ENCODE assay signal across 1 cellular context in genomic region chr18:11951390-11951851, GRCh38.
TF ChIP-seq lines count a peak whose summit lies in the region.

No MANE protein-coding gene starts in this region.

TF ChIP-seq in WTC11, 78 proteins besides CTCF, POLR2A, EP300 and RAD21:
- TF ChIP-seq FOXP4 (CRISPR knock-in tag; IDR thresholded peaks at IDR 0.05) (no peak), ZMAT4 (CRISPR knock-in tag; IDR thresholded peaks at IDR 0.05) (no peak), AFF4 (CRISPR knock-in tag; IDR thresholded peaks at IDR 0.05; ENCODE audit: borderline replicate concordance) (no peak), MYBL2 (CRISPR knock-in tag; IDR thresholded peaks at IDR 0.05) (no peak), STAT6 (CRISPR knock-in tag; conservative IDR thresholded peaks at IDR 0.05; ENCODE audit: low read depth) (no peak), ETV6 (CRISPR knock-in tag; IDR thresholded peaks at IDR 0.05) (no peak), IRF2 (CRISPR knock-in tag; IDR thresholded peaks at IDR 0.05; ENCODE audit: borderline replicate concordance, low read depth) (no peak), MXD4 (CRISPR knock-in tag; IDR thresholded peaks at IDR 0.05; ENCODE audit: borderline replicate concordance) (no peak), PRRX2 (CRISPR knock-in tag; IDR thresholded peaks at IDR 0.05) (no peak), FOXK1 (CRISPR knock-in tag; IDR thresholded peaks at IDR 0.05) (no peak), GABPB1 (CRISPR knock-in tag; IDR thresholded peaks at IDR 0.05) (no peak), USF1 (CRISPR knock-in tag; IDR thresholded peaks at IDR 0.05) (no peak), ZSCAN18 (CRISPR knock-in tag; IDR thresholded peaks at IDR 0.05) (no peak), ZNF232 (CRISPR knock-in tag; IDR thresholded peaks at IDR 0.05) (no peak), ELF4 (CRISPR knock-in tag; IDR thresholded peaks at IDR 0.05; ENCODE audit: low read depth) (no peak)
